In the genomic region with DNA sequence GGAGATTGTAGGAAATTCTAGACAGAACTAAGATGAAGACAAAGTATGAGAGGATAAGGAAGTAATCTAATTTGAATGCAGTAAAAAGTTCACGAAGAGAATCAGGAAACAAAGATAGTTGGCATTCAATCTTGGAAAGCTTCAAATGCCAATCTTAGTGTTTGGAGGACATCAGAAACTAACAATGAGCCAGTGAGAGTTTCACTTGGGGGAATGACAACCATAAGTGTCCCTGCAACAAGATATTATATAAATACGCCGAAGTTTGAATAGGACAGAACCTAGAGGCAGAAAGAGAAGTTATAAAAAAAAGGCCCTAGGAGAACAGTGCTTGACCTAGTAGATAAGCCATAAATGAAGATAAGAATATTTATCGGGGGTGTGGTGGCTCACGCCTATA, we compare ENCODE assay signal across 20 cellular contexts. TPM values are rescaled to one million over a fixed set of nuclear protein-coding genes. Genes with fewer than 3 reads are reported as not detected.
A peak's percentile ranks its signal among the peaks of the same experiment; 100 is the strongest.
DNase-seq lines count a peak whose midpoint lies in the region; ATAC-seq and TF ChIP-seq lines count a peak whose summit lies in the region.
"Had no signal": no experiment of that assay in that cellular context is flagged by ENCODE, and none has a peak within 500 bp of the region (broad histone marks: within the 10 kb centered on the region; RNA-seq: fewer than 3 reads in every experiment).

No MANE protein-coding gene starts in this region.

- H2AFZ ChIP-seq in neural progenitor cell (replicated peaks), result no peak overlapping the region

- H3K9ac ChIP-seq in neural progenitor cell, result no peak overlapping the region

- TF ChIP-seq CTCF in neural progenitor cell (IDR thresholded peaks at IDR 0.05), result no peak

- H3K36me3 ChIP-seq in neural progenitor cell, result peaks cover 27% of the 10 kb centered on the region

- no peak overlapping the region for H3K4me3 ChIP-seq in neural progenitor cell
- H3K4me3 ChIP-seq: K562 had no signal

- H3K4me2 ChIP-seq in neural progenitor cell, result no peak overlapping the region

- CTCF ChIA-PET in activated CD4-positive, alpha-beta T cell treated with anti-CD3 and anti-CD28 coated beads for 36 hours (lab: Charles Lee), result interaction anchor here (1.2 kb wide), 1 partner anchor 36 kb away, joined by 3 read pairs; no protein-coding TSS in a partner anchor

- peak overlapping the region; percentile 37 for H3K27ac ChIP-seq in neural progenitor cell
- H3K27ac ChIP-seq: 22Rv1 had no signal

- H3K9me3 Mint-ChIP-seq in activated CD4-positive, alpha-beta T cell treated with anti-CD3 and anti-CD28 coated beads for 36 hours (ENCODE audit: low read depth), result no peaks in the 10 kb centered on the region
- no peaks in the 10 kb centered on the region for H3K9me3 Mint-ChIP-seq in activated naive CD8-positive, alpha-beta T cell (ENCODE audit: low read depth)
- H3K9me3 Mint-ChIP-seq in neural progenitor cell, result no peaks in the 10 kb centered on the region
- H3K9me3 Mint-ChIP-seq: CD4-positive, alpha-beta memory T cell had no signal

- DNase-seq in activated CD4-positive, alpha-beta T cell treated with anti-CD3 and anti-CD28 coated beads for 36 hours, result no peak
- DNase-seq in activated CD4-positive, alpha-beta T cell treated with anti-CD3 and anti-CD28 coated beads for 48 hours, result no peak
- DNase-seq in Right ventricle myocardium inferior (ENCODE audit: missing footprints) (no peak), cardiac septum (ENCODE audit: low spot score) (no peak), neural progenitor cell (ENCODE audit: low spot score) (no peak)
- DNase-seq: CD4-positive, alpha-beta memory T cell; DMS79 treated with DMSO at 0.1 percent for 48 hours; HCEC 1CT; NCI-H1436; NCI-H2029 treated with DMSO at 0.1 percent for 48 hours; NCI-H2171 treated with DMSO at 0.1 percent for 48 hours; NCI-H446 treated with DMSO at 0.1 percent for 48 hours; NCI-H748 treated with DMSO at 0.1 percent for 48 hours; RPMI8226 had no signal

- no peaks in the 10 kb centered on the region for H3K4me1 ChIP-seq in neural progenitor cell

- H3K4me1 Mint-ChIP-seq in activated CD4-positive, alpha-beta T cell treated with anti-CD3 and anti-CD28 coated beads for 36 hours, result peaks cover 37% of the 10 kb centered on the region
- H3K4me1 Mint-ChIP-seq in activated naive CD8-positive, alpha-beta T cell (ENCODE audit: low read depth), result peaks cover 51% of the 10 kb centered on the region
- H3K4me1 Mint-ChIP-seq in neural progenitor cell, result no peaks in the 10 kb centered on the region

- H3K27ac Mint-ChIP-seq in activated CD4-positive, alpha-beta T cell treated with anti-CD3 and anti-CD28 coated beads for 36 hours, result peak overlapping the region; percentile 75
- peak overlapping the region; percentile 51 for H3K27ac Mint-ChIP-seq in activated naive CD8-positive, alpha-beta T cell
- no peak overlapping the region for H3K27ac Mint-ChIP-seq in neural progenitor cell
- H3K27ac Mint-ChIP-seq: B cell had no signal

- intact Hi-C loops in activated CD4-positive, alpha-beta T cell treated with anti-CD3 and anti-CD28 coated beads for 36 hours (cut with DNase I, micrococcal nuclease), result no loop called here
- intact Hi-C loops in Right ventricle myocardium inferior (cut with DNase I) (no loop called here), cardiac septum (cut with DNase I) (no loop called here)

- peaks cover 60% of the 10 kb centered on the region for H3F3A ChIP-seq in neural progenitor cell (ENCODE audit: low read depth)

- POLR2A ChIA-PET in activated CD4-positive, alpha-beta T cell treated with anti-CD3 and anti-CD28 coated beads for 36 hours (lab: Charles Lee), result interaction anchor here (0.6 to 0.7 kb wide), 2 partner anchors 40 to 220 kb away, joined by 3 to 11 read pairs; no protein-coding TSS in a partner anchor

- no peak overlapping the region for H3K4me3 Mint-ChIP-seq in activated CD4-positive, alpha-beta T cell treated with anti-CD3 and anti-CD28 coated beads for 36 hours
- peak overlapping the region; percentile 20 for H3K4me3 Mint-ChIP-seq in activated naive CD8-positive, alpha-beta T cell
- no peak overlapping the region for H3K4me3 Mint-ChIP-seq in neural progenitor cell
- H3K4me3 Mint-ChIP-seq: B cell had no signal

- no peak for ATAC-seq in activated CD4-positive, alpha-beta T cell treated with anti-CD3 and anti-CD28 coated beads for 36 hours
- ATAC-seq in Right ventricle myocardium inferior (peak; percentile 38), GM18907 (IDR thresholded peaks at IDR 0.05; ENCODE audit: unreplicated experiment) (no peak), HG02938 (IDR thresholded peaks at IDR 0.05; ENCODE audit: unreplicated experiment) (no peak)
- ATAC-seq: K562 had no signal

- peaks cover 44% of the 10 kb centered on the region for H4K20me1 ChIP-seq in neural progenitor cell (ENCODE audit: low read depth)

- no peaks in the 10 kb centered on the region for H3K9me3 ChIP-seq in neural progenitor cell (ENCODE audit: low read depth)

- no peaks in the 10 kb centered on the region for H3K27me3 ChIP-seq in neural progenitor cell

- H3K36me3 Mint-ChIP-seq in activated CD4-positive, alpha-beta T cell treated with anti-CD3 and anti-CD28 coated beads for 36 hours (ENCODE audit: low read depth), result peaks cover 62% of the 10 kb centered on the region
- peaks cover 11% of the 10 kb centered on the region for H3K36me3 Mint-ChIP-seq in activated naive CD8-positive, alpha-beta T cell
- H3K36me3 Mint-ChIP-seq in neural progenitor cell, result peaks cover 36% of the 10 kb centered on the region

- peaks cover 54% of the 10 kb centered on the region for H3K79me2 ChIP-seq in neural progenitor cell (ENCODE audit: low read depth)

- H3K27me3 Mint-ChIP-seq in activated CD4-positive, alpha-beta T cell treated with anti-CD3 and anti-CD28 coated beads for 36 hours, result no peaks in the 10 kb centered on the region
- no peaks in the 10 kb centered on the region for H3K27me3 Mint-ChIP-seq in activated naive CD8-positive, alpha-beta T cell
- H3K27me3 Mint-ChIP-seq in neural progenitor cell (ENCODE audit: insufficient read depth, low read depth), result no peaks in the 10 kb centered on the region
- H3K27me3 Mint-ChIP-seq: B cell; CD4-positive, alpha-beta memory T cell had no signal

RNA-seq across cellular contexts. Expression of a gene that starts 11.1 kb away (rescaled TPM):
- total RNA-seq in activated CD4-positive, alpha-beta T cell treated with anti-CD3 and anti-CD28 coated beads for 36 hours, result 100 to 1,000 TPM; 465 to 530 TPM
- total RNA-seq in Right ventricle myocardium inferior (159 TPM), cardiac septum (109 TPM), neural progenitor cell (ENCODE audit: low replicate concordance) (184 and 488 TPM in 2 replicates)

RNA-seq across cellular contexts. Expression of a gene that starts 19.4 kb away (rescaled TPM):
- 10 to 100 TPM; 45.0 to 52.8 TPM for total RNA-seq in activated CD4-positive, alpha-beta T cell treated with anti-CD3 and anti-CD28 coated beads for 36 hours
- total RNA-seq in Right ventricle myocardium inferior (26.0 TPM), cardiac septum (21.3 TPM), neural progenitor cell (ENCODE audit: low replicate concordance) (90.7 and 119 TPM in 2 replicates)

RNA-seq across cellular contexts. Expression of a gene that starts 24.5 kb away (rescaled TPM):
- total RNA-seq in activated CD4-positive, alpha-beta T cell treated with anti-CD3 and anti-CD28 coated beads for 36 hours, result 10 to 100 TPM in 1 of 2 experiments, 1 to 10 TPM in 1; 9.3 to 12.9 TPM
- 104 TPM for total RNA-seq in Right ventricle myocardium inferior
- total RNA-seq in cardiac septum, result 43.0 TPM
- total RNA-seq in neural progenitor cell (ENCODE audit: low replicate concordance), result 27.3 and 41.3 TPM in 2 replicates

RNA-seq across cellular contexts. Expression of a gene that starts 34.0 kb away (rescaled TPM):
- total RNA-seq in activated CD4-positive, alpha-beta T cell treated with anti-CD3 and anti-CD28 coated beads for 36 hours, result 10 to 100 TPM; 85.4 to 98.3 TPM
- 49.1 TPM for total RNA-seq in Right ventricle myocardium inferior
- 49.4 TPM for total RNA-seq in cardiac septum
- total RNA-seq in neural progenitor cell (ENCODE audit: low replicate concordance), result 348 and 539 TPM in 2 replicates
